9 cellular contexts compared by ENCODE assay signal in genomic region chr3:48661501-48662139, GRCh38. TPM values are rescaled to one million over a fixed set of nuclear protein-coding genes. Genes with fewer than 3 reads are reported as not detected.
DNase-seq lines count a peak whose midpoint lies in the region; ATAC-seq, FAIRE-seq and TF ChIP-seq lines count a peak whose summit lies in the region.
"Had no signal": no experiment of that assay in that cellular context is flagged by ENCODE, and none has a peak within 500 bp of the region (broad histone marks: within the 10 kb centered on the region; RNA-seq: fewer than 3 reads in every experiment).

No MANE protein-coding gene starts in this region.

- H3K9me3 ChIP-seq in mucosa of stomach (ENCODE audit: control insufficient read depth, low read length), result no peaks in the 10 kb centered on the region

- ATAC-seq in stimulated activated effector memory CD8-positive, alpha-beta T cell treated with anti-CD3 and anti-CD28 coated beads, Interleukin-12 subunit alpha, Interleukin-12 subunit beta, amount 100 ng/mL, for 72 hours, result no peak

- peaks cover 34% of the 10 kb centered on the region for H3K36me3 Mint-ChIP-seq in stimulated activated effector memory CD8-positive, alpha-beta T cell treated with anti-CD3 and anti-CD28 coated beads, Interleukin-12 subunit alpha, Interleukin-12 subunit beta, amount 100 ng/mL, for 72 hours

- peak overlapping the region; percentile 70 for H3K4me3 ChIP-seq in LNCaP clone FGC (ENCODE audit: low read depth, low read length)
- peak overlapping the region; percentile 76 for H3K4me3 ChIP-seq in epithelial cell of proximal tubule (ENCODE audit: low read depth, low read length)
- H3K4me3 ChIP-seq in mucosa of stomach (ENCODE audit: low read length), result peak overlapping the region; percentile 19

- no peak for FAIRE-seq in H54 (lab: Jason Lieb, UNC)

- no peak for TF ChIP-seq POLR2A in H54 (IDR thresholded peaks at IDR 0.05; ENCODE audit: low read depth, low read length)

- H3K27ac Mint-ChIP-seq in stimulated activated effector memory CD8-positive, alpha-beta T cell treated with anti-CD3 and anti-CD28 coated beads, Interleukin-12 subunit alpha, Interleukin-12 subunit beta, amount 100 ng/mL, for 72 hours, result no peak overlapping the region

- peak in 12 of 14 donors; percentile 33 to 81 (median 52) for DNase-seq in C1 segment of cervical spinal cord (lab: John Stamatoyannopoulos, UW)
- DNase-seq in LNCaP clone FGC (ENCODE audit: low read depth), result no peak
- DNase-seq in activated T-cell treated with anti-CD3 and anti-CD28 coated beads for 1 hour (ENCODE audit: low read depth), result peak; percentile 65
- no peak for DNase-seq in epithelial cell of proximal tubule (ENCODE audit: low read depth)
- DNase-seq in stimulated activated effector memory CD8-positive, alpha-beta T cell treated with anti-CD3 and anti-CD28 coated beads, Interleukin-12 subunit alpha, Interleukin-12 subunit beta, amount 100 ng/mL, for 72 hours (ENCODE audit: low spot score in 2 of 2), result peak; percentile 81 to 94
- DNase-seq in H54 (ENCODE audit: insufficient read length, low spot score), result no peak
- no peak for DNase-seq in NCI-H2081 treated with DMSO at 0.1 percent for 48 hours (lab: John Stamatoyannopoulos, UW)

- H3K4me1 Mint-ChIP-seq in stimulated activated effector memory CD8-positive, alpha-beta T cell treated with anti-CD3 and anti-CD28 coated beads, Interleukin-12 subunit alpha, Interleukin-12 subunit beta, amount 100 ng/mL, for 72 hours, result peaks cover 28% of the 10 kb centered on the region

- H3K9ac ChIP-seq in mucosa of stomach (ENCODE audit: low read length), result no peak overlapping the region

- no peaks in the 10 kb centered on the region for H3K9me3 Mint-ChIP-seq in stimulated activated effector memory CD8-positive, alpha-beta T cell treated with anti-CD3 and anti-CD28 coated beads, Interleukin-12 subunit alpha, Interleukin-12 subunit beta, amount 100 ng/mL, for 72 hours

- no peaks in the 10 kb centered on the region for H3K36me3 ChIP-seq in mucosa of stomach (ENCODE audit: control insufficient read depth, insufficient read depth, low read length)

- peaks cover 50% of the 10 kb centered on the region for H3K27me3 ChIP-seq in mucosa of stomach (ENCODE audit: control insufficient read depth, insufficient read depth, low read length)

- peaks cover 28% of the 10 kb centered on the region for H3K4me1 ChIP-seq in mucosa of stomach (ENCODE audit: control insufficient read depth, insufficient read depth, low read length)

- TF ChIP-seq CTCF in LNCaP clone FGC (IDR thresholded peaks at IDR 0.05; ENCODE audit: control insufficient read depth, extremely low read depth, insufficient read depth) (no peak), epithelial cell of proximal tubule (conservative IDR thresholded peaks at IDR 0.05; ENCODE audit: low read depth, low read length) (no peak)

- peak overlapping the region; percentile 89 for H3K4me3 Mint-ChIP-seq in stimulated activated effector memory CD8-positive, alpha-beta T cell treated with anti-CD3 and anti-CD28 coated beads, Interleukin-12 subunit alpha, Interleukin-12 subunit beta, amount 100 ng/mL, for 72 hours

RNA-seq across cellular contexts. Expression of gene CELSR3, which starts 1.1 kb away (rescaled TPM):
- 0.87 and 2.5 TPM in 2 replicates for total RNA-seq in epithelial cell of proximal tubule

RNA-seq across cellular contexts. Expression of gene NCKIPSD, which starts 24.1 kb away (rescaled TPM):
- 34.4 and 45.5 TPM in 2 replicates for total RNA-seq in epithelial cell of proximal tubule

RNA-seq across cellular contexts. Expression of gene SLC26A6, which starts 26.4 kb away (rescaled TPM):
- total RNA-seq in epithelial cell of proximal tubule, result 26.3 and 33.4 TPM in 2 replicates

RNA-seq across cellular contexts. Expression of gene TMEM89, which starts 40.1 kb away (rescaled TPM):
- total RNA-seq in epithelial cell of proximal tubule, result not detected in 2 replicates
- total RNA-seq: urinary bladder had no signal

RNA-seq across cellular contexts. Expression of gene UQCRC1, which starts 52.2 kb away (rescaled TPM):
- total RNA-seq in epithelial cell of proximal tubule, result 348 and 432 TPM in 2 replicates

Comparison
In these comparisons a context has a peak if more than half of its experiments do, and no peak if none do; other contexts are left out.
1. DNase-seq: peak in C1 segment of cervical spinal cord (12 of 14), activated T-cell treated with anti-CD3 and anti-CD28 coated beads for 1 hour (single experiment) and stimulated activated effector memory CD8-positive, alpha-beta T cell treated with anti-CD3 and anti-CD28 coated beads, Interleukin-12 subunit alpha, Interleukin-12 subunit beta, amount 100 ng/mL, for 72 hours (2 of 2); none in LNCaP clone FGC (single experiment), epithelial cell of proximal tubule (single experiment), H54 (single experiment) and NCI-H2081 treated with DMSO at 0.1 percent for 48 hours (single experiment).
2. H3K4me3 ChIP-seq: peak in every context shown above with its lines; median percentile 76 in epithelial cell of proximal tubule; 70 in LNCaP clone FGC; 19 in mucosa of stomach.